In the genomic region with DNA sequence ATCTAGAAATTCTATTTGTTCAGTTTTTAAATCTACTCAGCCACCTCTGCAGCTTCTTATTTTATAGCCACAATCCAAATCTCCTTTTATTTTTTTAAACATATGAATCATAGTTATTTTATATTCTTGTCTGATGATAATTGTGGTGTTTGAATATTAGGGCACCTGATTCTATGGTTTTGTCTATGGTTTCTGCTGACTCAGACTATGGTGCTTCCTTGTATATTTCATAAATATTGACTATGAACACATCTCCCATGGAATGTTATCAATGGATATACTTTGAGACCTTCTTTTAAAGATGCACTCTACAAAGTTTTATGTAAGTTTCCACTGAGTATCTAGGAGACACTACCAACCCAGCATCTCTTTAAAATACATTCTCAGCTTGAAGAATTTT, we compare ENCODE assay signal across 30 cellular contexts.
"Had no signal": no experiment of that assay in that cellular context is flagged by ENCODE, and none has a peak within 500 bp of the region (broad histone marks: within the 10 kb centered on the region; RNA-seq: fewer than 3 reads in every experiment).

No MANE protein-coding gene starts in this region.

- H3K9me3 ChIP-seq: neutrophil, pancreas, suprapubic skin, testis, tibial artery, transverse colon, upper lobe of right lung, uterus had no signal

- ATAC-seq: naive thymus-derived CD8-positive, alpha-beta T cell; natural killer cell treated with Interleukin-12 subunit alpha and Interleukin-12 subunit beta and Interleukin-15 and Interleukin-18, amount 100 ng/mL, for 72 hours; pancreas; psoas muscle; right cardiac atrium; sciatic nerve; stimulated activated memory B cell treated with anti-CD40 and anti-IgM and Interleukin-4, amounts not matched to agents 10 μg/mL and 1 μg/mL and 100 μg/mL, for 72 hours; stimulated activated naive CD8-positive, alpha-beta T cell treated with anti-CD3 and anti-CD28 coated beads, Interleukin-15, amount 100 ng/mL, for 72 hours; stimulated activated naive CD8-positive, alpha-beta T cell treated with anti-CD3 and anti-CD28 coated beads, Interleukin-15, Interleukin-2, amounts not matched to agents 100 U/mL and 50 U/mL, for 24 hours; upper lobe of right lung had no signal

- H3K27me3 ChIP-seq: neutrophil, pancreas, spleen, suprapubic skin, testis, tibial artery, transverse colon, upper lobe of right lung, uterus had no signal

- H3K9me3 Mint-ChIP-seq: stimulated activated naive CD8-positive, alpha-beta T cell treated with anti-CD3 and anti-CD28 coated beads, Interleukin-15, amount 100 ng/mL, for 72 hours; type B pancreatic cell had no signal

- H3K4me1 Mint-ChIP-seq: naive thymus-derived CD8-positive, alpha-beta T cell; neural crest cell; stimulated activated memory B cell treated with anti-CD40 and anti-IgM and Interleukin-4, amounts not matched to agents 10 μg/mL and 1 μg/mL and 100 μg/mL, for 72 hours; stimulated activated naive CD8-positive, alpha-beta T cell treated with anti-CD3 and anti-CD28 coated beads, Interleukin-15, amount 100 ng/mL, for 72 hours had no signal

- H3K36me3 ChIP-seq: neutrophil, pancreas, spleen, suprapubic skin, tibial artery, transverse colon, upper lobe of right lung, uterus had no signal

- H3K4me3 ChIP-seq: pancreas, psoas muscle, skin epidermis, smooth muscle cell, spleen, suprapubic skin, testis, tibial artery, transverse colon, upper lobe of right lung, uterus had no signal

- H3K36me3 Mint-ChIP-seq: naive thymus-derived CD8-positive, alpha-beta T cell; natural killer cell treated with Interleukin-12 subunit alpha and Interleukin-12 subunit beta and Interleukin-15 and Interleukin-18, amount 100 ng/mL, for 72 hours; stimulated activated memory B cell treated with anti-CD40 and anti-IgM and Interleukin-4, amounts not matched to agents 10 μg/mL and 1 μg/mL and 100 μg/mL, for 72 hours; type B pancreatic cell had no signal

- H3K27me3 Mint-ChIP-seq: naive thymus-derived CD8-positive, alpha-beta T cell; natural killer cell treated with Interleukin-12 subunit alpha and Interleukin-12 subunit beta and Interleukin-15 and Interleukin-18, amount 100 ng/mL, for 72 hours; stimulated activated naive CD8-positive, alpha-beta T cell treated with anti-CD3 and anti-CD28 coated beads, Interleukin-15, amount 100 ng/mL, for 72 hours; type B pancreatic cell had no signal

- DNase-seq: naive thymus-derived CD8-positive, alpha-beta T cell; nephron progenitor cell; nucleus accumbens; pancreas; psoas muscle; right cardiac atrium; spleen; stimulated activated CD4-positive, alpha-beta T cell treated with anti-CD3 and anti-CD28 coated beads, Interleukin-12 subunit alpha, Interleukin-12 subunit beta, amount 100 ng/mL, for 4 hours; stimulated activated CD4-positive, alpha-beta T cell treated with anti-CD3 and anti-CD28 coated beads, Interleukin-1b, Interleukin-23, amount 100 ng/mL, for 48 hours; stimulated activated CD4-positive, alpha-beta T cell treated with anti-CD3 and anti-CD28 coated beads, Interleukin-4, amount 100 ng/mL, for 1 hour; stimulated activated CD4-positive, alpha-beta T cell treated with anti-CD3 and anti-CD28 coated beads, Interleukin-4, amount 100 ng/mL, for 4 hours; stimulated activated CD8-positive, alpha-beta memory T cell treated with anti-CD3 and anti-CD28 coated beads, Interleukin-4, amount 100 ng/mL, for 48 hours; stimulated activated naive CD4-positive, alpha-beta T cell; stimulated activated naive CD8-positive, alpha-beta T cell treated with anti-CD3 and anti-CD28 coated beads, Interleukin-15, amount 100 ng/mL, for 72 hours; stimulated activated naive CD8-positive, alpha-beta T cell treated with anti-CD3 and anti-CD28 coated beads, Interleukin-15, Interleukin-2, amounts not matched to agents 100 U/mL and 50 U/mL, for 24 hours; substantia nigra; testis; tibial artery; transverse colon; upper lobe of right lung; uterus had no signal

- H3K27ac Mint-ChIP-seq: naive thymus-derived CD8-positive, alpha-beta T cell; natural killer cell treated with Interleukin-12 subunit alpha and Interleukin-12 subunit beta and Interleukin-15 and Interleukin-18, amount 100 ng/mL, for 72 hours; nephron progenitor cell; stimulated activated memory B cell treated with anti-CD40 and anti-IgM and Interleukin-4, amounts not matched to agents 10 μg/mL and 1 μg/mL and 100 μg/mL, for 72 hours; stimulated activated naive CD8-positive, alpha-beta T cell treated with anti-CD3 and anti-CD28 coated beads, Interleukin-15, amount 100 ng/mL, for 72 hours; type B pancreatic cell had no signal

- H3K4me1 ChIP-seq: pancreas, psoas muscle, spleen, suprapubic skin, testis, tibial artery, transverse colon, upper lobe of right lung, uterus had no signal

- H3K27ac ChIP-seq: neutrophil, pancreas, psoas muscle, skin epidermis, spleen, suprapubic skin, testis, tibial artery, transverse colon, upper lobe of right lung, uterus had no signal

- FAIRE-seq: pancreas had no signal

- H3K4me3 Mint-ChIP-seq: naive thymus-derived CD8-positive, alpha-beta T cell; natural killer cell treated with Interleukin-12 subunit alpha and Interleukin-12 subunit beta and Interleukin-15 and Interleukin-18, amount 100 ng/mL, for 72 hours; nephron progenitor cell; neural crest cell; stimulated activated memory B cell treated with anti-CD40 and anti-IgM and Interleukin-4, amounts not matched to agents 10 μg/mL and 1 μg/mL and 100 μg/mL, for 72 hours; stimulated activated naive CD8-positive, alpha-beta T cell treated with anti-CD3 and anti-CD28 coated beads, Interleukin-15, amount 100 ng/mL, for 72 hours; type B pancreatic cell had no signal

- H3K4me2 ChIP-seq: smooth muscle cell had no signal
